12 cellular contexts compared by ENCODE assay signal in genomic region chr7:135877799-135878198, GRCh38.
DNase-seq lines count a peak whose midpoint lies in the region; ATAC-seq, FAIRE-seq and TF ChIP-seq lines count a peak whose summit lies in the region.
"Had no signal": no experiment of that assay in that cellular context is flagged by ENCODE, and none has a peak within 500 bp of the region (broad histone marks: within the 10 kb centered on the region; RNA-seq: fewer than 3 reads in every experiment).

No MANE protein-coding gene starts in this region.

- no peak for ATAC-seq in GM21390 (IDR thresholded peaks at IDR 0.05; ENCODE audit: unreplicated experiment)
- ATAC-seq: stimulated activated naive B cell treated with anti-CD40 and anti-IgM and Interleukin-4, amounts not matched to agents 10 μg/mL and 1 μg/mL and 100 μg/mL, for 72 hours had no signal

- FAIRE-seq in bronchial epithelial cell (lab: Jason Lieb, UNC) (peak; percentile 99), small intestine (lab: Jason Lieb, UNC) (no peak)
- FAIRE-seq: A204.1, pancreas had no signal

- H3K9me3 ChIP-seq in small intestine (ENCODE audit: control insufficient read depth, low read depth) (no peaks in the 10 kb centered on the region), BE2C (no peaks in the 10 kb centered on the region)
- H3K9me3 ChIP-seq: pancreas had no signal

- no peak overlapping the region for H3K27ac ChIP-seq in small intestine (ENCODE audit: low read depth in 1 of 2, low read length in 1 of 2)
- H3K27ac ChIP-seq: pancreas, SK-N-MC had no signal

- TF ChIP-seq CTCF in bronchial epithelial cell (IDR thresholded peaks at IDR 0.05; ENCODE audit: insufficient read depth, low read length, severe bottlenecking) (no peak), BE2C (IDR thresholded peaks at IDR 0.05; ENCODE audit: low read depth, low read length) (no peak)

- H3K4me1 ChIP-seq in small intestine (ENCODE audit: control insufficient read depth in 2 of 2, insufficient read depth in 1 of 2, low read depth in 1 of 2, low read length in 1 of 2) (no peaks in the 10 kb centered on the region), BE2C (no peaks in the 10 kb centered on the region)
- H3K4me1 ChIP-seq: pancreas had no signal

- H3K36me3 ChIP-seq in bronchial epithelial cell (ENCODE audit: control insufficient read depth, insufficient read depth, low read length), result no peaks in the 10 kb centered on the region
- H3K36me3 ChIP-seq in small intestine (ENCODE audit: control insufficient read depth in 2 of 2, insufficient read depth in 2 of 2, low read length in 2 of 2), result no peaks in the 10 kb centered on the region
- no peaks in the 10 kb centered on the region for H3K36me3 ChIP-seq in BE2C
- H3K36me3 ChIP-seq: pancreas had no signal

- H3K4me3 ChIP-seq in bronchial epithelial cell (ENCODE audit: low read depth, low read length) (no peak overlapping the region), small intestine (ENCODE audit: low read depth in 1 of 2, low read length in 2 of 2) (no peak overlapping the region), BE2C (ENCODE audit: low read depth, low read length) (no peak overlapping the region)
- H3K4me3 ChIP-seq: pancreas, SK-N-MC had no signal

- H3K27me3 ChIP-seq in bronchial epithelial cell (ENCODE audit: control insufficient read depth, insufficient read depth, low read length) (no peaks in the 10 kb centered on the region), small intestine (ENCODE audit: control insufficient read depth in 2 of 2, insufficient read depth in 2 of 2, low read length in 2 of 2) (no peaks in the 10 kb centered on the region), BE2C (no peaks in the 10 kb centered on the region)
- H3K27me3 ChIP-seq: pancreas had no signal

- WGBS in small intestine, 3 donors, result 24 to 48% (median 38%) methylated on average over 5 of the region's 5 CpGs

- peak; percentile 17 for DNase-seq in DMS79 treated with DMSO at 0.1 percent for 48 hours (lab: John Stamatoyannopoulos, UW)
- no peak for DNase-seq in DMS79 (lab: John Stamatoyannopoulos, UW)
- peak; percentile 21 for DNase-seq in NCI-H1105 (lab: John Stamatoyannopoulos, UW)
- peak; percentile 97 for DNase-seq in bronchial epithelial cell (ENCODE audit: low read depth)
- peak; percentile 5 for DNase-seq in small intestine
- no peak for DNase-seq in BE2C
- DNase-seq in foreskin melanocyte, result no peak
- DNase-seq: pancreas; stimulated activated naive B cell treated with anti-CD40 and anti-IgM and Interleukin-4, amounts not matched to agents 10 μg/mL and 1 μg/mL and 100 μg/mL, for 72 hours had no signal

Comparison
In these comparisons a context has a peak if more than half of its experiments do, and no peak if none do; other contexts are left out.
1. DNase-seq: peak in DMS79 treated with DMSO at 0.1 percent for 48 hours (single experiment), NCI-H1105 (single experiment), bronchial epithelial cell (single experiment) and small intestine (single experiment); none in DMS79 (single experiment), BE2C (single experiment) and foreskin melanocyte (single experiment).